16 cellular contexts compared by ENCODE assay signal in genomic region chr13:112903071-112903577, GRCh38.
DNase-seq lines count a peak whose midpoint lies in the region; ATAC-seq and TF ChIP-seq lines count a peak whose summit lies in the region.
"Had no signal": no experiment of that assay in that cellular context is flagged by ENCODE, and none has a peak within 500 bp of the region (broad histone marks: within the 10 kb centered on the region; RNA-seq: fewer than 3 reads in every experiment).

No MANE protein-coding gene starts in this region.

- no peak overlapping the region for H3K4me3 Mint-ChIP-seq in progenitor cell of endocrine pancreas (ENCODE audit: low read depth)
- H3K4me3 Mint-ChIP-seq: IgD-negative memory B cell had no signal

- in situ Hi-C loops in G401 (cut with HindIII; ENCODE audit: low sequenced_read_pairs): no loop called here

- ATAC-seq in left lobe of liver: peak; percentile 29
- ATAC-seq in sciatic nerve: no peak

- H3K9me3 ChIP-seq in HUES48 (ENCODE audit: control insufficient read depth, insufficient read depth, low read length): peaks cover 13% of the 10 kb centered on the region

- H3K4me1 Mint-ChIP-seq in progenitor cell of endocrine pancreas (ENCODE audit: low read depth): peaks cover 17% of the 10 kb centered on the region

- TF ChIP-seq CTCF in progenitor cell of endocrine pancreas (IDR thresholded peaks at IDR 0.05; ENCODE audit: unreplicated experiment): no peak

- H3K27me3 Mint-ChIP-seq in progenitor cell of endocrine pancreas: no peaks in the 10 kb centered on the region

- no peak overlapping the region for H3K4me3 ChIP-seq in HUES48 (ENCODE audit: low read depth, low read length)
- H3K4me3 ChIP-seq: PC-9 had no signal

- H3K27ac Mint-ChIP-seq in progenitor cell of endocrine pancreas: no peak overlapping the region
- H3K27ac Mint-ChIP-seq: IgD-negative memory B cell had no signal

- peaks cover 4% of the 10 kb centered on the region for H3K9me3 Mint-ChIP-seq in progenitor cell of endocrine pancreas (ENCODE audit: low read depth)

- H3K9ac ChIP-seq in HUES48 (ENCODE audit: low read depth, low read length): no peak overlapping the region

- peaks cover 34% of the 10 kb centered on the region for H3K4me1 ChIP-seq in HUES48 (ENCODE audit: control insufficient read depth, insufficient read depth, low read length)

- H3K36me3 ChIP-seq in HUES48 (ENCODE audit: control insufficient read depth, insufficient read depth, low read length): 0 out of 2 replicates have a peak, but pooled peaks cover 11% of the 10 kb centered on the region

- no peaks in the 10 kb centered on the region for H3K27me3 ChIP-seq in HUES48 (ENCODE audit: control insufficient read depth, insufficient read depth, low read length)

- H3K36me3 Mint-ChIP-seq in progenitor cell of endocrine pancreas (ENCODE audit: insufficient read depth): peaks cover 31% of the 10 kb centered on the region

- DNase-seq in G401 (ENCODE audit: low spot score) (peak; percentile 67), left lobe of liver (ENCODE audit: low spot score) (no peak), sciatic nerve (ENCODE audit: low spot score) (peak; percentile 19), DMS153 treated with DMSO at 0.1 percent for 48 hours (lab: John Stamatoyannopoulos, UW; ENCODE audit: unreplicated experiment) (no peak), progenitor cell of endocrine pancreas (ENCODE audit: low spot score, unreplicated experiment) (no peak)
- DNase-seq in activated CD4-positive, alpha-beta T cell treated with anti-CD3 and anti-CD28 coated beads, Interleukin-2, amount 50 U/mL, for 1 hour: no peak
- DNase-seq: GDM1, HCEC 1CT, Karpas-422, NCI-H1417 treated with DMSO at 0.1 percent for 48 hours, NCI-H226, NCI-H524, PC-9 had no signal

- peak overlapping the region; percentile 48 for H3K27ac ChIP-seq in HUES48 (ENCODE audit: low read depth, low read length)
- H3K27ac ChIP-seq: PC-9, RWPE1 had no signal

- intact Hi-C loops in sciatic nerve (cut with DNase I): no loop called here

Comparison
In these comparisons a context has a peak if more than half of its experiments do, and no peak if none do; other contexts are left out.
1. DNase-seq: peak in G401 (single experiment) and sciatic nerve (single experiment); none in left lobe of liver (single experiment), DMS153 treated with DMSO at 0.1 percent for 48 hours (single experiment), progenitor cell of endocrine pancreas (single experiment) and activated CD4-positive, alpha-beta T cell treated with anti-CD3 and anti-CD28 coated beads, Interleukin-2, amount 50 U/mL, for 1 hour (single experiment).